ENCODE assay signal across 8 cellular contexts in genomic region chr4:37686373-37687174, GRCh38. TPM values are rescaled to one million over a fixed set of nuclear protein-coding genes. Genes with fewer than 3 reads are reported as not detected.
DNase-seq lines count a peak whose midpoint lies in the region; ATAC-seq and TF ChIP-seq lines count a peak whose summit lies in the region.

Gene RELL1, minus strand, starts transcription at chr4:37686376. Its CDS starts 89 bp downstream, at chr4:37686287.

- peak within 1 kb of the TSS; percentile 73 for H3K27ac ChIP-seq in MM.1S (ENCODE audit: low read length)

- H3F3A ChIP-seq in MM.1S (ENCODE audit: insufficient read depth, low read length), result peaks cover 22% of the 10 kb centered on the region

- H3K36me3 Mint-ChIP-seq in natural killer cell treated with Interleukin-12 subunit alpha and Interleukin-12 subunit beta and Interleukin-15 and Interleukin-18, amount 100 ng/mL, for 72 hours, result peaks cover 4% of the 10 kb centered on the region

- peak; percentile 94 to 96 for ATAC-seq in natural killer cell treated with Interleukin-12 subunit alpha and Interleukin-12 subunit beta and Interleukin-15 and Interleukin-18, amount 100 ng/mL, for 72 hours

- H3K4me3 ChIP-seq in MM.1S (ENCODE audit: low read length) (peak within 1 kb of the TSS; percentile 95), fibroblast of pulmonary artery (replicated peaks; ENCODE audit: low read depth, low read length) (peak within 1 kb of the TSS; percentile 77)

- peak within 1 kb of the TSS; percentile 88 for H3K4me2 ChIP-seq in MM.1S (ENCODE audit: low read depth, low read length)

- H3K9ac ChIP-seq in MM.1S (ENCODE audit: low read length), result peak within 1 kb of the TSS; percentile 98

- H3K4me1 Mint-ChIP-seq in natural killer cell treated with Interleukin-12 subunit alpha and Interleukin-12 subunit beta and Interleukin-15 and Interleukin-18, amount 100 ng/mL, for 72 hours (ENCODE audit: low read depth in 2 of 2), result peaks cover 26 to 39% of the 10 kb centered on the region in 2 donors

- peaks cover 39% of the 10 kb centered on the region for H3K79me2 ChIP-seq in MM.1S (ENCODE audit: low read length)

- H3K27me3 Mint-ChIP-seq in natural killer cell treated with Interleukin-12 subunit alpha and Interleukin-12 subunit beta and Interleukin-15 and Interleukin-18, amount 100 ng/mL, for 72 hours, result peaks cover 0 to 4% of the 10 kb centered on the region in 2 donors

- H3K4me3 Mint-ChIP-seq in natural killer cell treated with Interleukin-12 subunit alpha and Interleukin-12 subunit beta and Interleukin-15 and Interleukin-18, amount 100 ng/mL, for 72 hours, result peak within 1 kb of the TSS; percentile 86

- no peaks in the 10 kb centered on the region for H3K36me3 ChIP-seq in MM.1S (replicated peaks; ENCODE audit: insufficient read depth, low read length)

- peaks cover 27% of the 10 kb centered on the region for H3K4me1 ChIP-seq in MM.1S (ENCODE audit: low read length)

- no peaks in the 10 kb centered on the region for H3K9me2 ChIP-seq in MM.1S (replicated peaks; ENCODE audit: insufficient read depth, low read length)

- H3K27ac Mint-ChIP-seq in natural killer cell treated with Interleukin-12 subunit alpha and Interleukin-12 subunit beta and Interleukin-15 and Interleukin-18, amount 100 ng/mL, for 72 hours, result peak within 1 kb of the TSS; percentile 47 to 80

- no peaks in the 10 kb centered on the region for H3K27me3 ChIP-seq in MM.1S (replicated peaks; ENCODE audit: insufficient read depth, low read length)

- TF ChIP-seq CTCF in MM.1S (IDR thresholded peaks at IDR 0.05; ENCODE audit: low read length), result no peak
- no peak for TF ChIP-seq CTCF in fibroblast of pulmonary artery (IDR thresholded peaks at IDR 0.05; ENCODE audit: low read length, missing control alignments)

- no peaks in the 10 kb centered on the region for H3K9me3 ChIP-seq in MM.1S (replicated peaks; ENCODE audit: insufficient read depth, low read length)

- no peaks in the 10 kb centered on the region for H3K9me3 Mint-ChIP-seq in natural killer cell treated with Interleukin-12 subunit alpha and Interleukin-12 subunit beta and Interleukin-15 and Interleukin-18, amount 100 ng/mL, for 72 hours

- DNase-seq in EL (peak; percentile 99), HCEC 1CT (peak; percentile 96), MM.1S (peak; percentile 99), SIG-M5 treated with dmso at 0.1 percent for 504 hours (lab: John Stamatoyannopoulos, UW; ENCODE audit: unreplicated experiment) (peak; percentile 95), activated gamma-delta T cell (lab: John Stamatoyannopoulos, UW) (peak; percentile 93), fibroblast of pulmonary artery (ENCODE audit: low read depth) (peak; percentile 100)
- DNase-seq in natural killer cell treated with Interleukin-12 subunit alpha and Interleukin-12 subunit beta and Interleukin-15 and Interleukin-18, amount 100 ng/mL, for 72 hours (ENCODE audit: low spot score), result peak; percentile 97
- peak; percentile 98 for DNase-seq in stimulated activated naive CD4-positive, alpha-beta T cell treated with Interleukin-2 at 50 U/mL for 16 hours (lab: John Stamatoyannopoulos, UW)

- H2AFZ ChIP-seq in MM.1S (ENCODE audit: low read length), result peak within 1 kb of the TSS; percentile 96

- no peaks in the 10 kb centered on the region for H4K20me1 ChIP-seq in MM.1S (ENCODE audit: insufficient read depth, low read length)

RNA-seq across cellular contexts. Expression of gene RELL1, which starts in this region (rescaled TPM):
- 10 to 100 TPM; 11.5 to 23.7 TPM for total RNA-seq in natural killer cell treated with Interleukin-12 subunit alpha and Interleukin-12 subunit beta and Interleukin-15 and Interleukin-18, amount 100 ng/mL, for 72 hours

Comparison
In these comparisons a context has a peak if more than half of its experiments do, and no peak if none do; other contexts are left out.
1. Peak in every context shown above with its lines: DNase-seq, ATAC-seq, H3K4me3 ChIP-seq and H3K27ac ChIP-seq.